In genomic region chrX:107851215-107851614, GRCh38 we compare ENCODE assay signal across 21 cellular contexts.
"Had no signal": no experiment of that assay in that cellular context is flagged by ENCODE, and none has a peak within 500 bp of the region (broad histone marks: within the 10 kb centered on the region; RNA-seq: fewer than 3 reads in every experiment).

No MANE protein-coding gene starts in this region.

- H3K4me3 Mint-ChIP-seq: activated CD4-positive, alpha-beta T cell treated with anti-CD3 and anti-CD28 coated beads, Interleukin-2, amount 10 ng/mL, durations not matched to agents 24 days and 14 days; activated CD8-positive, alpha-beta T cell treated with anti-CD3 and anti-CD28 coated beads, Interleukin-2, amount 10 ng/mL, durations not matched to agents 7 days and 5 days; activated naive CD4-positive, alpha-beta T cell treated with anti-CD3 and anti-CD28 coated beads, Interleukin-2, amount 10 ng/mL, durations not matched to agents 7 days and 5 days; activated naive CD8-positive, alpha-beta T cell treated with anti-CD3 and anti-CD28 coated beads, Interleukin-2, amount 50 U/mL, for 24 hours; activated T-cell treated with anti-CD3 and anti-CD28 coated beads, Interleukin-2, amount 50 U/mL, for 4 hours; naive thymus-derived CD4-positive, alpha-beta T cell; T-cell had no signal

- H3K4me3 ChIP-seq: ascending aorta, dorsolateral prefrontal cortex, gastrocnemius medialis, ovary, psoas muscle, skin epidermis, tibial artery had no signal

- DNase-seq: activated CD4-positive, alpha-beta T cell treated with anti-CD3 and anti-CD28 coated beads, Interleukin-2, amount 10 ng/mL, durations not matched to agents 24 days and 14 days; activated CD4-positive, CD25-positive, alpha-beta regulatory T cell; activated CD8-positive, alpha-beta T cell treated with anti-CD3 and anti-CD28 coated beads, Interleukin-2, amount 10 ng/mL, durations not matched to agents 7 days and 5 days; activated naive CD4-positive, alpha-beta T cell treated with anti-CD3 and anti-CD28 coated beads, Interleukin-2, amount 10 ng/mL, durations not matched to agents 7 days and 5 days; activated naive CD8-positive, alpha-beta T cell treated with anti-CD3 and anti-CD28 coated beads, Interleukin-2, amount 50 U/mL, for 24 hours; activated T-cell treated with anti-CD3 and anti-CD28 coated beads, Interleukin-2, amount 50 U/mL, for 4 hours; dorsolateral prefrontal cortex; gastrocnemius medialis; head of caudate nucleus; left ventricle myocardium superior; mesenchymal stem cell; naive thymus-derived CD4-positive, alpha-beta T cell; ovary; psoas muscle; right cardiac atrium; stimulated activated naive CD8-positive, alpha-beta T cell treated with anti-CD3 and anti-CD28 coated beads, Interleukin-15, Interleukin-2, amounts not matched to agents 100 U/mL and 50 U/mL, for 24 hours; substantia nigra; T-cell; tibial artery had no signal

- ATAC-seq: activated CD8-positive, alpha-beta T cell treated with anti-CD3 and anti-CD28 coated beads, Interleukin-2, amount 10 ng/mL, durations not matched to agents 7 days and 5 days; activated naive CD8-positive, alpha-beta T cell treated with anti-CD3 and anti-CD28 coated beads, Interleukin-2, amount 50 U/mL, for 24 hours; activated T-cell treated with anti-CD3 and anti-CD28 coated beads, Interleukin-2, amount 50 U/mL, for 4 hours; gastrocnemius medialis; left ventricle myocardium superior; naive thymus-derived CD4-positive, alpha-beta T cell; psoas muscle; right cardiac atrium; stimulated activated naive CD8-positive, alpha-beta T cell treated with anti-CD3 and anti-CD28 coated beads, Interleukin-15, Interleukin-2, amounts not matched to agents 100 U/mL and 50 U/mL, for 24 hours; T-cell had no signal

- H3K36me3 Mint-ChIP-seq: activated naive CD4-positive, alpha-beta T cell treated with anti-CD3 and anti-CD28 coated beads, Interleukin-2, amount 10 ng/mL, durations not matched to agents 7 days and 5 days had no signal

- H3K36me3 ChIP-seq: ascending aorta, gastrocnemius medialis, ovary had no signal

- H3K27ac Mint-ChIP-seq: activated CD4-positive, alpha-beta T cell treated with anti-CD3 and anti-CD28 coated beads, Interleukin-2, amount 10 ng/mL, durations not matched to agents 24 days and 14 days; activated CD8-positive, alpha-beta T cell treated with anti-CD3 and anti-CD28 coated beads, Interleukin-2, amount 10 ng/mL, durations not matched to agents 7 days and 5 days; activated naive CD4-positive, alpha-beta T cell treated with anti-CD3 and anti-CD28 coated beads, Interleukin-2, amount 10 ng/mL, durations not matched to agents 7 days and 5 days; activated naive CD8-positive, alpha-beta T cell treated with anti-CD3 and anti-CD28 coated beads, Interleukin-2, amount 50 U/mL, for 24 hours; naive thymus-derived CD4-positive, alpha-beta T cell; T-cell had no signal

- H3K9me3 Mint-ChIP-seq: activated CD4-positive, alpha-beta T cell treated with anti-CD3 and anti-CD28 coated beads, Interleukin-2, amount 10 ng/mL, durations not matched to agents 24 days and 14 days; activated naive CD4-positive, alpha-beta T cell treated with anti-CD3 and anti-CD28 coated beads, Interleukin-2, amount 10 ng/mL, durations not matched to agents 7 days and 5 days; activated naive CD8-positive, alpha-beta T cell treated with anti-CD3 and anti-CD28 coated beads, Interleukin-2, amount 50 U/mL, for 24 hours; activated T-cell treated with anti-CD3 and anti-CD28 coated beads, Interleukin-2, amount 50 U/mL, for 4 hours; naive thymus-derived CD4-positive, alpha-beta T cell; T-cell had no signal

- H3K27me3 Mint-ChIP-seq: activated CD4-positive, alpha-beta T cell treated with anti-CD3 and anti-CD28 coated beads, Interleukin-2, amount 10 ng/mL, durations not matched to agents 24 days and 14 days; activated naive CD4-positive, alpha-beta T cell treated with anti-CD3 and anti-CD28 coated beads, Interleukin-2, amount 10 ng/mL, durations not matched to agents 7 days and 5 days; activated naive CD8-positive, alpha-beta T cell treated with anti-CD3 and anti-CD28 coated beads, Interleukin-2, amount 50 U/mL, for 24 hours; naive thymus-derived CD4-positive, alpha-beta T cell had no signal

- H3K27me3 ChIP-seq: ascending aorta, gastrocnemius medialis, ovary, tibial artery had no signal

- H3K27ac ChIP-seq: ascending aorta, dorsolateral prefrontal cortex, gastrocnemius medialis, ovary, psoas muscle, skin epidermis, tibial artery had no signal

- H3K4me1 Mint-ChIP-seq: activated CD4-positive, alpha-beta T cell treated with anti-CD3 and anti-CD28 coated beads, Interleukin-2, amount 10 ng/mL, durations not matched to agents 24 days and 14 days; activated naive CD4-positive, alpha-beta T cell treated with anti-CD3 and anti-CD28 coated beads, Interleukin-2, amount 10 ng/mL, durations not matched to agents 7 days and 5 days had no signal
